Comparison of ENCODE assay signal across 8 cellular contexts in genomic region chr9:26955921-26956886, GRCh38. TPM values are rescaled to one million over a fixed set of nuclear protein-coding genes. Genes with fewer than 3 reads are reported as not detected.
DNase-seq lines count a peak whose midpoint lies in the region; ATAC-seq and TF ChIP-seq lines count a peak whose summit lies in the region.

TSS of gene IFT74 (plus strand) at chr9:26956412. CDS start at chr9:26961968, 5,556 bp downstream.

- H3K27ac Mint-ChIP-seq in GM23338: peak within 1 kb of the TSS; percentile 91
- peak within 1 kb of the TSS; percentile 87 to 94 for H3K27ac Mint-ChIP-seq in natural killer cell treated with Interleukin-12 subunit alpha and Interleukin-12 subunit beta and Interleukin-15 and Interleukin-18, amount 100 ng/mL, for 72 hours

- peak; percentile 99 for ATAC-seq in GM23338
- ATAC-seq in natural killer cell treated with Interleukin-12 subunit alpha and Interleukin-12 subunit beta and Interleukin-15 and Interleukin-18, amount 100 ng/mL, for 72 hours: peak; percentile 100

- H3K4me3 ChIP-seq in GM23338 (peak within 1 kb of the TSS; percentile 56), LNCaP clone FGC (ENCODE audit: low read depth, low read length) (peak within 1 kb of the TSS; percentile 81), fibroblast of the aortic adventitia (ENCODE audit: low read depth, low read length) (peak within 1 kb of the TSS; percentile 71)

- no peaks in the 10 kb centered on the region for H3K27me3 ChIP-seq in GM23338 (ENCODE audit: insufficient read depth)

- H3K4me2 ChIP-seq in GM23338: peak within 1 kb of the TSS; percentile 81

- H3K36me3 Mint-ChIP-seq in GM23338 (ENCODE audit: low read depth): no peaks in the 10 kb centered on the region
- H3K36me3 Mint-ChIP-seq in natural killer cell treated with Interleukin-12 subunit alpha and Interleukin-12 subunit beta and Interleukin-15 and Interleukin-18, amount 100 ng/mL, for 72 hours: no peaks in the 10 kb centered on the region

- H3F3A ChIP-seq in GM23338 (replicated peaks; ENCODE audit: low read depth): no peaks in the 10 kb centered on the region

- H3K27me3 Mint-ChIP-seq in GM23338 (ENCODE audit: insufficient read depth, low read depth, poor library complexity): no peaks in the 10 kb centered on the region
- no peaks in the 10 kb centered on the region for H3K27me3 Mint-ChIP-seq in natural killer cell treated with Interleukin-12 subunit alpha and Interleukin-12 subunit beta and Interleukin-15 and Interleukin-18, amount 100 ng/mL, for 72 hours

- H3K9me3 Mint-ChIP-seq in GM23338: no peaks in the 10 kb centered on the region
- H3K9me3 Mint-ChIP-seq in natural killer cell treated with Interleukin-12 subunit alpha and Interleukin-12 subunit beta and Interleukin-15 and Interleukin-18, amount 100 ng/mL, for 72 hours: no peaks in the 10 kb centered on the region

- DNase-seq in Daoy (ENCODE audit: low read depth) (peak; percentile 98), GM23338 (ENCODE audit: low spot score) (peak; percentile 99), LNCaP clone FGC (ENCODE audit: low read depth) (peak; percentile 95), fibroblast of the aortic adventitia (ENCODE audit: low read depth) (peak; percentile 99)
- peak; percentile 97 for DNase-seq in activated effector memory CD4-positive, alpha-beta T cell treated with anti-CD3 and anti-CD28 coated beads, Interleukin-2, amount 50 U/mL, for 16 hours
- DNase-seq in natural killer cell treated with Interleukin-12 subunit alpha and Interleukin-12 subunit beta and Interleukin-15 and Interleukin-18, amount 100 ng/mL, for 72 hours (ENCODE audit: low spot score): peak; percentile 96
- peak; percentile 93 for DNase-seq in stimulated activated naive CD4-positive, alpha-beta T cell treated with Interleukin-2 at 50 U/mL for 16 hours (lab: John Stamatoyannopoulos, UW)

- no peaks in the 10 kb centered on the region for H3K36me3 ChIP-seq in GM23338 (ENCODE audit: insufficient read depth)

- H3K9me2 ChIP-seq in GM23338 (ENCODE audit: insufficient read depth): no peaks in the 10 kb centered on the region

- peaks cover 13% of the 10 kb centered on the region for H3K4me1 Mint-ChIP-seq in GM23338
- peaks cover 17 to 18% of the 10 kb centered on the region in 2 donors for H3K4me1 Mint-ChIP-seq in natural killer cell treated with Interleukin-12 subunit alpha and Interleukin-12 subunit beta and Interleukin-15 and Interleukin-18, amount 100 ng/mL, for 72 hours (ENCODE audit: low read depth in 2 of 2)

- peak within 1 kb of the TSS; percentile 95 for H3K4me3 Mint-ChIP-seq in GM23338
- peak within 1 kb of the TSS; percentile 83 for H3K4me3 Mint-ChIP-seq in natural killer cell treated with Interleukin-12 subunit alpha and Interleukin-12 subunit beta and Interleukin-15 and Interleukin-18, amount 100 ng/mL, for 72 hours

- no peaks in the 10 kb centered on the region for H4K20me1 ChIP-seq in GM23338 (replicated peaks; ENCODE audit: insufficient read depth)

- TF ChIP-seq POLR2A in Raji (IDR thresholded peaks at IDR 0.05; ENCODE audit: insufficient read depth, low read depth, low read length): peak; percentile 70

- H3K4me1 ChIP-seq in GM23338 (ENCODE audit: insufficient read depth): peaks cover 10% of the 10 kb centered on the region; the same call in 1 of the 2 replicates

- TF ChIP-seq CTCF in GM23338 (conservative IDR thresholded peaks at IDR 0.05; ENCODE audit: low read depth in 2 of 2) (no peak), LNCaP clone FGC (IDR thresholded peaks at IDR 0.05; ENCODE audit: control insufficient read depth, extremely low read depth, insufficient read depth) (no peak), fibroblast of the aortic adventitia (IDR thresholded peaks at IDR 0.05; ENCODE audit: insufficient read depth, low read length) (no peak)

- peak within 1 kb of the TSS; percentile 72 for H2AFZ ChIP-seq in GM23338

- H3K27ac ChIP-seq in GM23338 (ENCODE audit: low read depth): peak within 1 kb of the TSS; percentile 69

- H3K79me2 ChIP-seq in GM23338 (replicated peaks; ENCODE audit: insufficient read depth): peaks cover 8% of the 10 kb centered on the region; the same call in 1 of the 2 replicates

TF ChIP-seq in GM23338, 12 proteins besides CTCF, POLR2A, EP300 and RAD21:
- TF ChIP-seq POLR2AphosphoS5 (IDR thresholded peaks at IDR 0.05; ENCODE audit: low read depth) (peak; percentile 68; the same call in 1 of the 2 replicates), ZNF331 (CRISPR knock-in tag; IDR thresholded peaks at IDR 0.05; ENCODE audit: low read depth) (no peak)

RNA-seq across cellular contexts. Expression of gene IFT74, which starts in this region (rescaled TPM):
- total RNA-seq in Daoy (2014; rRNA removed; shearing (Covaris generic)): 25.6 TPM in 2 replicates
- total RNA-seq in GM23338 (2014; rRNA removed; shearing (Covaris generic)): 14.1 and 14.6 TPM in 2 replicates
- 20.9 and 30.0 TPM in 2 replicates for polyA plus RNA-seq in GM23338 (2016; fragmentation: Nextera tagmentation; extraction: Ambion mirVana)
- total RNA-seq in fibroblast of the aortic adventitia (ENCODE audit: low replicate concordance): 19.2 and 21.4 TPM in 2 replicates
- total RNA-seq in natural killer cell treated with Interleukin-12 subunit alpha and Interleukin-12 subunit beta and Interleukin-15 and Interleukin-18, amount 100 ng/mL, for 72 hours: 10 to 100 TPM in 1 of 2 donors, 1 to 10 TPM in 1; 6.5 to 11.7 TPM

Comparison
In these comparisons a context has a peak if more than half of its experiments do, and no peak if none do; other contexts are left out.
1. Peak in every context shown above with its lines: DNase-seq, ATAC-seq, H3K4me3 ChIP-seq and H3K27ac ChIP-seq.